In genomic region chr15:55344206-55344605, GRCh38 we compare ENCODE assay signal across 14 cellular contexts. TPM values are rescaled to one million over a fixed set of nuclear protein-coding genes. Genes with fewer than 3 reads are reported as not detected.
DNase-seq lines count a peak whose midpoint lies in the region; ATAC-seq, FAIRE-seq and TF ChIP-seq lines count a peak whose summit lies in the region.
"Had no signal": no experiment of that assay in that cellular context is flagged by ENCODE, and none has a peak within 500 bp of the region (broad histone marks: within the 10 kb centered on the region; RNA-seq: fewer than 3 reads in every experiment).

No MANE protein-coding gene starts in this region.

- H3K36me3 ChIP-seq in astrocyte (ENCODE audit: insufficient read depth, low read length) = no peaks in the 10 kb centered on the region
- H3K36me3 ChIP-seq in keratinocyte (ENCODE audit: control insufficient read depth in 2 of 2, extremely low read depth in 1 of 2, insufficient read depth in 2 of 2, low read length in 2 of 2) = peaks cover 2 to 3% of the 10 kb centered on the region in 2 experiments
- H3K36me3 ChIP-seq in thyroid gland = no peaks in the 10 kb centered on the region

- peak overlapping the region; percentile 2 for H3K27ac Mint-ChIP-seq in activated naive CD4-positive, alpha-beta T cell treated with anti-CD3 and anti-CD28 coated beads, Interleukin-2, amount 50 U/mL, for 24 hours
- no peak overlapping the region for H3K27ac Mint-ChIP-seq in astrocyte (ENCODE audit: unreplicated experiment)

- intact Hi-C loops in thyroid gland (cut with DNase I) = no loop called here

- H4K20me1 ChIP-seq in astrocyte (ENCODE audit: insufficient read depth, low read length) (no peaks in the 10 kb centered on the region), keratinocyte (ENCODE audit: control insufficient read depth, extremely low read depth, insufficient read depth, low read length) (no peaks in the 10 kb centered on the region)

- H3K27me3 Mint-ChIP-seq in activated naive CD4-positive, alpha-beta T cell treated with anti-CD3 and anti-CD28 coated beads, Interleukin-2, amount 50 U/mL, for 24 hours = no peaks in the 10 kb centered on the region
- no peaks in the 10 kb centered on the region for H3K27me3 Mint-ChIP-seq in astrocyte (ENCODE audit: low read depth, unreplicated experiment)

- FAIRE-seq in astrocyte (lab: Jason Lieb, UNC) (no peak), keratinocyte (lab: Jason Lieb, UNC) (peak; percentile 52)
- FAIRE-seq: G401.6, H54 had no signal

- H3K4me3 ChIP-seq in astrocyte (ENCODE audit: insufficient read depth, low read depth, low read length) (no peak overlapping the region), keratinocyte (ENCODE audit: control insufficient read depth in 2 of 3, extremely low read depth in 1 of 3, insufficient read depth in 2 of 3, low read depth in 1 of 3, low read length in 3 of 3) (no peak overlapping the region), thyroid gland (replicated peaks in 1 of 3) (no peak overlapping the region)
- H3K4me3 ChIP-seq: heart right ventricle, testis had no signal

- H3K9ac ChIP-seq in astrocyte (ENCODE audit: low read length) (no peak overlapping the region), keratinocyte (ENCODE audit: control insufficient read depth, extremely low read depth, insufficient read depth, low read length) (no peak overlapping the region)

- TF ChIP-seq CTCF in astrocyte (IDR thresholded peaks at IDR 0.05; ENCODE audit: insufficient read depth, low read depth, low read length) (no peak), keratinocyte (optimal IDR thresholded peaks at IDR 0.05 in 1 of 3, IDR thresholded peaks at IDR 0.05 in 1 of 3, conservative IDR thresholded peaks at IDR 0.05 in 1 of 3; ENCODE audit: extremely low read depth in 1 of 3, insufficient read depth in 2 of 3, low read length in 3 of 3) (no peak), thyroid gland (IDR thresholded peaks at IDR 0.05) (no peak)

- H3K4me1 Mint-ChIP-seq in activated naive CD4-positive, alpha-beta T cell treated with anti-CD3 and anti-CD28 coated beads, Interleukin-2, amount 50 U/mL, for 24 hours = no peaks in the 10 kb centered on the region
- H3K4me1 Mint-ChIP-seq in astrocyte (ENCODE audit: low read depth, unreplicated experiment) = peaks cover 5% of the 10 kb centered on the region

- H3K9me3 Mint-ChIP-seq in activated naive CD4-positive, alpha-beta T cell treated with anti-CD3 and anti-CD28 coated beads, Interleukin-2, amount 50 U/mL, for 24 hours = no peaks in the 10 kb centered on the region
- no peaks in the 10 kb centered on the region for H3K9me3 Mint-ChIP-seq in astrocyte (ENCODE audit: unreplicated experiment)

- ATAC-seq in GM18867 (IDR thresholded peaks at IDR 0.05; ENCODE audit: unreplicated experiment) = no peak

- dilution Hi-C loops in keratinocyte (cut with MboI; ENCODE audit: extremely low pct_ligation_motif_present, low sequenced_read_pairs) = no loop called here

- H3K27me3 ChIP-seq in astrocyte (ENCODE audit: insufficient read depth, low read length) = no peaks in the 10 kb centered on the region
- H3K27me3 ChIP-seq in keratinocyte (ENCODE audit: control insufficient read depth, extremely low read depth, insufficient read depth, low read length) = no peaks in the 10 kb centered on the region
- no peaks in the 10 kb centered on the region for H3K27me3 ChIP-seq in thyroid gland
- H3K27me3 ChIP-seq: heart right ventricle, testis had no signal

- TF ChIP-seq POLR2A in thyroid gland (IDR thresholded peaks at IDR 0.05) = peak in 1 of 2 donors; percentile 59

- peaks cover 23% of the 10 kb centered on the region for H3K36me3 Mint-ChIP-seq in activated naive CD4-positive, alpha-beta T cell treated with anti-CD3 and anti-CD28 coated beads, Interleukin-2, amount 50 U/mL, for 24 hours
- H3K36me3 Mint-ChIP-seq in astrocyte (ENCODE audit: low read depth, unreplicated experiment) = peaks cover 6% of the 10 kb centered on the region

- 39 to 58% methylated on average over 2 of the region's 2 CpGs for WGBS in thyroid gland, 2 donors

- no peaks in the 10 kb centered on the region for H3K4me1 ChIP-seq in astrocyte (ENCODE audit: insufficient read depth, low read length)
- H3K4me1 ChIP-seq in keratinocyte (ENCODE audit: control insufficient read depth, extremely low read depth, insufficient read depth, low read length) = peaks cover 11% of the 10 kb centered on the region
- H3K4me1 ChIP-seq in thyroid gland = peaks cover 12 to 25% of the 10 kb centered on the region in 2 donors
- H3K4me1 ChIP-seq: testis had no signal

- H3K4me3 Mint-ChIP-seq in activated naive CD4-positive, alpha-beta T cell treated with anti-CD3 and anti-CD28 coated beads, Interleukin-2, amount 50 U/mL, for 24 hours = no peak overlapping the region
- no peak overlapping the region for H3K4me3 Mint-ChIP-seq in astrocyte (ENCODE audit: unreplicated experiment)

- H3K27ac ChIP-seq in astrocyte (ENCODE audit: low read depth, low read length) = no peak overlapping the region
- H3K27ac ChIP-seq in keratinocyte (ENCODE audit: control insufficient read depth, insufficient read depth, low read length) = no peak overlapping the region
- H3K27ac ChIP-seq in thyroid gland = peak overlapping the region; percentile 94 to 98 (median 94)
- H3K27ac ChIP-seq: heart right ventricle, testis had no signal

- H3K79me2 ChIP-seq in astrocyte (ENCODE audit: insufficient read depth, low read length) = no peaks in the 10 kb centered on the region
- H3K79me2 ChIP-seq in keratinocyte (ENCODE audit: control insufficient read depth, insufficient read depth, low read length) = no peaks in the 10 kb centered on the region

- DNase-seq in activated naive CD4-positive, alpha-beta T cell treated with Interleukin-2 at 50 U/mL for 16 hours = no peak
- DNase-seq in astrocyte (ENCODE audit: low read depth) (peak; percentile 12), keratinocyte (ENCODE audit: low read depth, low spot score) (no peak), thyroid gland (peak; percentile 79 to 90), OCI-M1 (lab: John Stamatoyannopoulos, UW) (no peak), NCI-H1092 (lab: John Stamatoyannopoulos, UW) (no peak)
- DNase-seq: ACHN, dermis blood vessel endothelial cell, heart right ventricle, testis had no signal

- H2AFZ ChIP-seq in astrocyte (ENCODE audit: low read depth, low read length) (no peak overlapping the region), keratinocyte (ENCODE audit: control insufficient read depth, low read length) (peak overlapping the region; percentile 16)

- H3K9me3 ChIP-seq in astrocyte (ENCODE audit: insufficient read depth, low read depth, low read length) (no peaks in the 10 kb centered on the region), keratinocyte (ENCODE audit: control insufficient read depth, low read depth, low read length) (no peaks in the 10 kb centered on the region), thyroid gland (no peaks in the 10 kb centered on the region)
- H3K9me3 ChIP-seq: heart right ventricle, testis had no signal

- H3K9me1 ChIP-seq in keratinocyte (ENCODE audit: control insufficient read depth, extremely low read depth, insufficient read depth, low read length) = no peaks in the 10 kb centered on the region

- H3K4me2 ChIP-seq in astrocyte (ENCODE audit: low read length) (no peak overlapping the region), keratinocyte (ENCODE audit: control insufficient read depth, extremely low read depth, insufficient read depth, low read depth, low read length) (peak overlapping the region; percentile 44)

RNA-seq across cellular contexts. Expression of gene PIGB, which starts 25.2 kb away (rescaled TPM):
- total RNA-seq in astrocyte = 10.6 and 13.6 TPM in 2 replicates
- 13.3 to 29.1 TPM (median 24.8 TPM) in 3 replicates for polyA plus RNA-seq in keratinocyte
- polyA plus RNA-seq in keratinocyte (2011; ENCODE audit: low read depth) = 1.9 TPM
- 10.8 and 18.8 TPM in 2 replicates for polyA plus RNA-seq in keratinocyte (2011; cell fraction: cytosol; rRNA removed)
- polyA plus RNA-seq in keratinocyte (2011; cell fraction: nucleus; rRNA removed) = 30.2 and 34.9 TPM in 2 replicates
- 5.8 and 11.6 TPM in 2 replicates for polyA plus RNA-seq in keratinocyte (2012; ENCODE audit: low replicate concordance)
- polyA minus RNA-seq in keratinocyte = 4.9 to 14.3 TPM (median 13.6 TPM) in 3 replicates
- polyA minus RNA-seq in keratinocyte (2011; cell fraction: cytosol; rRNA and poly(A)+ RNA removed) = 14.0 TPM
- 11.3 and 16.1 TPM in 2 replicates for polyA minus RNA-seq in keratinocyte (2011; cell fraction: nucleus; rRNA and poly(A)+ RNA removed)
- 10 to 100 TPM; 12.9 to 29.4 (median 24.1) TPM for total RNA-seq in thyroid gland

RNA-seq across cellular contexts. Expression of gene PIGBOS1, which starts 25.3 kb away (rescaled TPM):
- total RNA-seq in astrocyte (8.9 and 9.5 TPM in 2 replicates), thyroid gland (10 to 100 TPM; 16.9 to 32.3 (median 21.6) TPM)
- polyA plus RNA-seq in keratinocyte = 5.5 to 8.6 TPM (median 7.1 TPM) in 3 replicates
- 5.5 TPM for polyA plus RNA-seq in keratinocyte (2011; ENCODE audit: low read depth)
- polyA plus RNA-seq in keratinocyte (2011; cell fraction: cytosol; rRNA removed) = 5.8 and 6.7 TPM in 2 replicates
- 6.1 and 6.9 TPM in 2 replicates for polyA plus RNA-seq in keratinocyte (2011; cell fraction: nucleus; rRNA removed)
- 5.8 and 8.4 TPM in 2 replicates for polyA plus RNA-seq in keratinocyte (2012; ENCODE audit: low replicate concordance)
- polyA minus RNA-seq in keratinocyte = 2.4 TPM in 1 of 3 replicates, not detected in the others
- polyA minus RNA-seq in keratinocyte (2011; cell fraction: cytosol; rRNA and poly(A)+ RNA removed) = 5.0 TPM
- polyA minus RNA-seq in keratinocyte (2011; cell fraction: nucleus; rRNA and poly(A)+ RNA removed) = 2.2 and 3.3 TPM in 2 replicates

RNA-seq across cellular contexts. Expression of gene RAB27A, which starts 54.6 kb away (rescaled TPM):
- total RNA-seq in astrocyte (17.8 and 18.8 TPM in 2 replicates), thyroid gland (10 to 100 TPM; 14.7 to 35.6 (median 26.4) TPM)
- 5.9 to 10.8 TPM (median 8.4 TPM) in 3 replicates for polyA plus RNA-seq in keratinocyte
- polyA plus RNA-seq in keratinocyte (2011; ENCODE audit: low read depth) = 7.3 TPM
- 7.3 and 10.2 TPM in 2 replicates for polyA plus RNA-seq in keratinocyte (2011; cell fraction: cytosol; rRNA removed)
- 6.8 and 8.0 TPM in 2 replicates for polyA plus RNA-seq in keratinocyte (2011; cell fraction: nucleus; rRNA removed)
- 6.1 and 6.3 TPM in 2 replicates for polyA plus RNA-seq in keratinocyte (2012; ENCODE audit: low replicate concordance)
- polyA minus RNA-seq in keratinocyte = 0.20 to 3.6 TPM (median 0.89 TPM) in 3 replicates
- 3.3 TPM for polyA minus RNA-seq in keratinocyte (2011; cell fraction: cytosol; rRNA and poly(A)+ RNA removed)
- polyA minus RNA-seq in keratinocyte (2011; cell fraction: nucleus; rRNA and poly(A)+ RNA removed) = 2.2 and 3.4 TPM in 2 replicates

Comparison
In these comparisons a context has a peak if more than half of its experiments do, and no peak if none do; other contexts are left out.
1. DNase-seq: peak in astrocyte (single experiment) and thyroid gland (2 of 2); none in activated naive CD4-positive, alpha-beta T cell treated with Interleukin-2 at 50 U/mL for 16 hours (single experiment), keratinocyte (single experiment), OCI-M1 (single experiment) and NCI-H1092 (single experiment).
2. H3K27ac ChIP-seq: peak in thyroid gland (3 of 3); none in astrocyte (single experiment) and keratinocyte (single experiment).